22 cellular contexts compared by ENCODE assay signal in genomic region chrX:20225488-20225833, GRCh38. TPM values are rescaled to one million over a fixed set of nuclear protein-coding genes. Genes with fewer than 3 reads are reported as not detected.
DNase-seq lines count a peak whose midpoint lies in the region; ATAC-seq and TF ChIP-seq lines count a peak whose summit lies in the region.
"Had no signal": no experiment of that assay in that cellular context is flagged by ENCODE, and none has a peak within 500 bp of the region (broad histone marks: within the 10 kb centered on the region; RNA-seq: fewer than 3 reads in every experiment).

No MANE protein-coding gene starts in this region.

- H3K27me3 ChIP-seq in gastrocnemius medialis: no peaks in the 10 kb centered on the region
- no peaks in the 10 kb centered on the region for H3K27me3 ChIP-seq in body of pancreas
- H3K27me3 ChIP-seq in smooth muscle cell (ENCODE audit: low read depth): no peaks in the 10 kb centered on the region
- H3K27me3 ChIP-seq: BLaER1 treated with 17β-estradiol and CSF1 and Interleukin-3, amounts not matched to agents 10 nM and 100 nM; transverse colon had no signal

- H3K9ac ChIP-seq in smooth muscle cell (ENCODE audit: low read depth): no peak overlapping the region
- H3K9ac ChIP-seq: BLaER1 treated with 17β-estradiol and CSF1 and Interleukin-3, amounts not matched to agents 10 nM and 100 nM had no signal

- in situ Hi-C loops in gastrocnemius medialis (cut with MboI; ENCODE audit: low sequenced_read_pairs in 4 of 4): loop anchor here in 2 of 4 donors (25.0 kb wide), 1 partner anchor 212 kb away; no protein-coding TSS in a partner anchor

- intact Hi-C loops in gastrocnemius medialis (cut with DNase I; ENCODE audit: low total_unique reads): no loop called here
- intact Hi-C loops in body of pancreas (cut with DNase I): no loop called here

- no peak overlapping the region for H3K4me2 ChIP-seq in smooth muscle cell

- H4K20me1 ChIP-seq in smooth muscle cell (ENCODE audit: low read depth): peaks cover 4% of the 10 kb centered on the region

- no peaks in the 10 kb centered on the region for H3K9me3 ChIP-seq in gastrocnemius medialis
- no peaks in the 10 kb centered on the region for H3K9me3 ChIP-seq in body of pancreas
- H3K9me3 ChIP-seq in smooth muscle cell (replicated peaks; ENCODE audit: low read depth): peaks cover 4% of the 10 kb centered on the region
- H3K9me3 ChIP-seq: BLaER1 treated with 17β-estradiol and CSF1 and Interleukin-3, amounts not matched to agents 10 nM and 100 nM; transverse colon had no signal

- H3K4me1 ChIP-seq in gastrocnemius medialis (peaks cover 10 to 48% of the 10 kb centered on the region in 2 donors), body of pancreas (peaks cover 5% of the 10 kb centered on the region), smooth muscle cell (ENCODE audit: low read depth) (no peaks in the 10 kb centered on the region)

- ATAC-seq in GM18868 (IDR thresholded peaks at IDR 0.05; ENCODE audit: unreplicated experiment) (peak; percentile 5), gastrocnemius medialis (no peak), body of pancreas (no peak), GM18870 (IDR thresholded peaks at IDR 0.05; ENCODE audit: unreplicated experiment) (no peak)
- ATAC-seq: HCT116 had no signal

- no peak overlapping the region for H3K4me3 Mint-ChIP-seq in activated naive CD4-positive, alpha-beta T cell treated with anti-CD3 and anti-CD28 coated beads, Interleukin-2, amount 50 U/mL, for 24 hours
- H3K4me3 Mint-ChIP-seq in activated naive CD8-positive, alpha-beta T cell: no peak overlapping the region
- H3K4me3 Mint-ChIP-seq: activated naive CD8-positive, alpha-beta T cell treated with anti-CD3 and anti-CD28 coated beads, Interleukin-2, amount 10 ng/mL, durations not matched to agents 7 days and 5 days; activated T-helper 1 cell treated with anti-CD3 and anti-CD28 coated beads, Interleukin-12 subunit alpha, Interleukin-12 subunit beta, Interleukin-2, Interleukin-4 antibody, amounts not matched to agents 30 ng/mL and 10 ng/mL and 1 ng/mL, durations not matched to agents 14 hours and 24 hours and 36 hours; brain had no signal

- peaks cover 67% of the 10 kb centered on the region for H3K4me1 Mint-ChIP-seq in activated naive CD4-positive, alpha-beta T cell treated with anti-CD3 and anti-CD28 coated beads, Interleukin-2, amount 50 U/mL, for 24 hours
- peaks cover 54% of the 10 kb centered on the region for H3K4me1 Mint-ChIP-seq in activated naive CD8-positive, alpha-beta T cell (ENCODE audit: low read depth)
- H3K4me1 Mint-ChIP-seq: brain had no signal

- H3K27ac ChIP-seq in gastrocnemius medialis: peak overlapping the region; percentile 57 to 80 (median 70)
- no peak overlapping the region for H3K27ac ChIP-seq in body of pancreas
- no peak overlapping the region for H3K27ac ChIP-seq in smooth muscle cell (ENCODE audit: low read depth)
- H3K27ac ChIP-seq: BLaER1 treated with 17β-estradiol and CSF1 and Interleukin-3, amounts not matched to agents 10 nM and 100 nM; transverse colon had no signal

- no peak overlapping the region for H3K4me3 ChIP-seq in gastrocnemius medialis
- H3K4me3 ChIP-seq in body of pancreas: no peak overlapping the region
- H3K4me3 ChIP-seq in smooth muscle cell: no peak overlapping the region
- H3K4me3 ChIP-seq: BLaER1 treated with 17β-estradiol and CSF1 and Interleukin-3, amounts not matched to agents 10 nM and 100 nM; transverse colon had no signal

- H3K27ac Mint-ChIP-seq in activated naive CD4-positive, alpha-beta T cell treated with anti-CD3 and anti-CD28 coated beads, Interleukin-2, amount 50 U/mL, for 24 hours: peak overlapping the region; percentile 80
- H3K27ac Mint-ChIP-seq in activated naive CD8-positive, alpha-beta T cell: peak overlapping the region; percentile 28
- H3K27ac Mint-ChIP-seq: activated naive CD8-positive, alpha-beta T cell treated with anti-CD3 and anti-CD28 coated beads, Interleukin-2, amount 10 ng/mL, durations not matched to agents 7 days and 5 days; brain had no signal

- H2AFZ ChIP-seq in smooth muscle cell (ENCODE audit: low read depth): no peak overlapping the region

- H3K79me2 ChIP-seq in smooth muscle cell (ENCODE audit: low read depth): no peaks in the 10 kb centered on the region

- TF ChIP-seq POLR2A in gastrocnemius medialis (IDR thresholded peaks at IDR 0.05): no peak
- TF ChIP-seq POLR2A in body of pancreas (IDR thresholded peaks at IDR 0.05): no peak

- H3K36me3 ChIP-seq in gastrocnemius medialis (no peaks in the 10 kb centered on the region), body of pancreas (replicated peaks in 1 of 2; ENCODE audit: insufficient read depth in 1 of 2, low read depth in 2 of 2) (no peaks in the 10 kb centered on the region), smooth muscle cell (ENCODE audit: low read depth) (peaks cover 3% of the 10 kb centered on the region)
- H3K36me3 ChIP-seq: transverse colon had no signal

- peaks cover 18% of the 10 kb centered on the region for H3K36me3 Mint-ChIP-seq in activated naive CD4-positive, alpha-beta T cell treated with anti-CD3 and anti-CD28 coated beads, Interleukin-2, amount 50 U/mL, for 24 hours
- peaks cover 17% of the 10 kb centered on the region for H3K36me3 Mint-ChIP-seq in activated naive CD8-positive, alpha-beta T cell

- DNase-seq in activated naive CD4-positive, alpha-beta T cell treated with Interleukin-2 at 50 U/mL for 16 hours: no peak
- DNase-seq in gastrocnemius medialis (no peak), body of pancreas (no peak), smooth muscle cell (lab: John Stamatoyannopoulos, UW; ENCODE audit: unreplicated experiment) (no peak)
- DNase-seq: activated naive CD8-positive, alpha-beta T cell treated with anti-CD3 and anti-CD28 coated beads, Interleukin-2, amount 10 ng/mL, durations not matched to agents 7 days and 5 days; mesendoderm; NCI-H1048; NCI-H1930; NCI-H774; retina; SHP77; stimulated activated CD4-positive, alpha-beta T cell treated with anti-CD3 and anti-CD28 coated beads, Interleukin-4, amount 100 ng/mL, for 24 hours; SW 1271; transverse colon had no signal

- no peaks in the 10 kb centered on the region for H3F3A ChIP-seq in smooth muscle cell (ENCODE audit: low read depth)

- TF ChIP-seq CTCF in gastrocnemius medialis (IDR thresholded peaks at IDR 0.05 in 4 of 5, conservative IDR thresholded peaks at IDR 0.05 in 1 of 5) (no peak), body of pancreas (IDR thresholded peaks at IDR 0.05) (no peak), smooth muscle cell (IDR thresholded peaks at IDR 0.05; ENCODE audit: borderline replicate concordance, insufficient read depth, poor library complexity, severe bottlenecking) (no peak)

- H3K9me3 Mint-ChIP-seq in activated naive CD4-positive, alpha-beta T cell treated with anti-CD3 and anti-CD28 coated beads, Interleukin-2, amount 50 U/mL, for 24 hours: no peaks in the 10 kb centered on the region
- no peaks in the 10 kb centered on the region for H3K9me3 Mint-ChIP-seq in activated naive CD8-positive, alpha-beta T cell (ENCODE audit: low read depth)
- H3K9me3 Mint-ChIP-seq: activated naive CD8-positive, alpha-beta T cell treated with anti-CD3 and anti-CD28 coated beads, Interleukin-2, amount 10 ng/mL, durations not matched to agents 7 days and 5 days; activated T-helper 1 cell treated with anti-CD3 and anti-CD28 coated beads, Interleukin-12 subunit alpha, Interleukin-12 subunit beta, Interleukin-2, Interleukin-4 antibody, amounts not matched to agents 30 ng/mL and 10 ng/mL and 1 ng/mL, durations not matched to agents 14 hours and 24 hours and 36 hours had no signal

- no peaks in the 10 kb centered on the region for H3K27me3 Mint-ChIP-seq in activated naive CD4-positive, alpha-beta T cell treated with anti-CD3 and anti-CD28 coated beads, Interleukin-2, amount 50 U/mL, for 24 hours
- no peaks in the 10 kb centered on the region for H3K27me3 Mint-ChIP-seq in activated naive CD8-positive, alpha-beta T cell
- H3K27me3 Mint-ChIP-seq: activated naive CD8-positive, alpha-beta T cell treated with anti-CD3 and anti-CD28 coated beads, Interleukin-2, amount 10 ng/mL, durations not matched to agents 7 days and 5 days; brain had no signal

- 89 to 95% methylated on average over 1 of the region's 1 CpG for WGBS in body of pancreas, 2 donors
- 86% methylated on average over 1 of the region's 1 CpG for WGBS in smooth muscle cell (ENCODE audit: low lambda C conversion rate)

RNA-seq across cellular contexts. Expression of gene RPS6KA3, which starts 41.2 kb away (rescaled TPM):
- total RNA-seq in gastrocnemius medialis: 10 to 100 TPM; 53.1 to 91.0 (median 66.0) TPM
- 10 to 100 TPM; 16.2 to 27.5 TPM for total RNA-seq in body of pancreas
- total RNA-seq in smooth muscle cell: 37.2 and 38.9 TPM in 2 replicates
- polyA plus RNA-seq in smooth muscle cell: 14.7 and 15.4 TPM in 2 replicates

Comparison
In these comparisons a context has a peak if more than half of its experiments do, and no peak if none do; other contexts are left out.
1. H3K27ac ChIP-seq: peak in gastrocnemius medialis (4 of 4); none in body of pancreas (0 of 4) and smooth muscle cell (single experiment).